In the genomic region with DNA sequence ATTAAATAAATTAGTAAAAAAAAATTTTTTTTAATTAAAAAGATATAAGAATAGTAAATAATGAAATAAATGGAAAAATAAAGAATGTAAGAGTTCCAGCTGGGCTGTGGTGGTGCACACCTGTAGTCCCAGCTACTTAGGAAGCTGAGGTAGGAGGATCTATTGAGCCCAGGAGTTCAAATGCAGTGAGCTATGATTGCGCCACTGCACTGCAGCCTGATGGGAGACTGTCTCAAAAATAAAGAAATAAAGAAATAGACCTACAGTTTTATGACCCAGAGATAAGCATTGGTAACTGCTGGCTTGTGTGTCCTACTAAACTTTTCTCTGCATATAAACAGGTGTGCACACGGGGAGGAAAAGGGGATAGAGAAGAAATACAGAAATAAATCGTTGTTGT, we compare ENCODE assay signal across 8 cellular contexts. TPM values are rescaled to one million over a fixed set of nuclear protein-coding genes. Genes with fewer than 3 reads are reported as not detected.
DNase-seq lines count a peak whose midpoint lies in the region; ATAC-seq and TF ChIP-seq lines count a peak whose summit lies in the region.

No MANE protein-coding gene starts in this region.

- H3K9ac ChIP-seq in fibroblast of lung (ENCODE audit: insufficient read depth, low read length) (no peak overlapping the region), skeletal muscle tissue (ENCODE audit: low read depth in 1 of 3, low read length in 3 of 3) (peak overlapping the region; percentile 50 to 79 (median 71))

- H3K4me3 ChIP-seq in H7 (ENCODE audit: insufficient read depth, low read depth, low read length), result peak overlapping the region; percentile 39
- no peak overlapping the region for H3K4me3 ChIP-seq in RWPE2 (ENCODE audit: severe bottlenecking)
- peak overlapping the region; percentile 15 to 54 (median 33) for H3K4me3 ChIP-seq in fibroblast of lung (replicated peaks in 1 of 4; ENCODE audit: control extremely low read depth in 1 of 4, insufficient read depth in 1 of 4, low read depth in 3 of 4, low read length in 4 of 4)
- H3K4me3 ChIP-seq in skeletal muscle tissue (ENCODE audit: low read length in 3 of 3), result peak overlapping the region in 2 of 3 donors; percentile 57 to 74
- H3K4me3 ChIP-seq in lower leg skin (ENCODE audit: low read depth, poor library complexity, severe bottlenecking), result no peak overlapping the region

- TF ChIP-seq CTCF in RWPE2 (IDR thresholded peaks at IDR 0.05; ENCODE audit: poor library complexity, severe bottlenecking) (no peak), fibroblast of lung (conservative IDR thresholded peaks at IDR 0.05 in 1 of 2, IDR thresholded peaks at IDR 0.05 in 1 of 2; ENCODE audit: low read depth in 1 of 2, low read length in 2 of 2) (no peak), lower leg skin (IDR thresholded peaks at IDR 0.05) (no peak)

- intact Hi-C loops in lower leg skin (cut with DNase I; ENCODE audit: low total_unique reads), result no loop called here

- H3K79me2 ChIP-seq in fibroblast of lung (ENCODE audit: control insufficient read depth, insufficient read depth, low read length), result no peaks in the 10 kb centered on the region

- H4K20me1 ChIP-seq in fibroblast of lung (ENCODE audit: control insufficient read depth, extremely low read depth, insufficient read depth, low read length), result no peaks in the 10 kb centered on the region

- DNase-seq in H7 (no peak), RWPE2 (ENCODE audit: low spot score) (no peak), fibroblast of lung (ENCODE audit: low read depth in 2 of 2) (no peak), middle frontal gyrus (ENCODE audit: extremely low spot score, low spot score) (no peak), lower leg skin (ENCODE audit: low spot score in 2 of 2) (no peak)

- peak overlapping the region; percentile 90 for H2AFZ ChIP-seq in fibroblast of lung (ENCODE audit: low read length)

- H3K27ac ChIP-seq in RWPE2 (ENCODE audit: poor library complexity, severe bottlenecking) (peak overlapping the region; percentile 63), fibroblast of lung (ENCODE audit: insufficient read depth, low read length) (no peak overlapping the region), skeletal muscle tissue (ENCODE audit: low read depth, low read length) (no peak overlapping the region)

- H3K27me3 ChIP-seq in H7 (ENCODE audit: control insufficient read depth, insufficient read depth, low read length) (no peaks in the 10 kb centered on the region), RWPE2 (ENCODE audit: insufficient read depth, poor library complexity, severe bottlenecking) (no peaks in the 10 kb centered on the region), fibroblast of lung (ENCODE audit: control insufficient read depth, insufficient read depth, low read length) (no peaks in the 10 kb centered on the region), skeletal muscle tissue (ENCODE audit: control insufficient read depth in 3 of 3, insufficient read depth in 3 of 3, low read length in 3 of 3) (no peaks in the 10 kb centered on the region)

- H3K36me3 ChIP-seq in H7 (replicated peaks; ENCODE audit: control insufficient read depth, insufficient read depth, low read length), result no peaks in the 10 kb centered on the region
- no peaks in the 10 kb centered on the region for H3K36me3 ChIP-seq in RWPE2 (ENCODE audit: low read depth)
- H3K36me3 ChIP-seq in fibroblast of lung (ENCODE audit: control insufficient read depth, insufficient read depth, low read length), result no peaks in the 10 kb centered on the region
- H3K36me3 ChIP-seq in skeletal muscle tissue (ENCODE audit: control insufficient read depth in 3 of 3, insufficient read depth in 3 of 3, low read length in 3 of 3), result no peaks in the 10 kb centered on the region

- WGBS in lower leg skin, 2 donors, result 59 to 66% methylated on average over 3 of the region's 3 CpGs

- peak overlapping the region; percentile 95 for H3K4me2 ChIP-seq in fibroblast of lung (ENCODE audit: extremely low read depth, insufficient read depth, low read length)

- peaks cover 6% of the 10 kb centered on the region for H3K4me1 ChIP-seq in RWPE2 (ENCODE audit: insufficient read depth, poor library complexity, severe bottlenecking)
- peaks cover 16% of the 10 kb centered on the region for H3K4me1 ChIP-seq in fibroblast of lung (ENCODE audit: control insufficient read depth, extremely low read depth, insufficient read depth, low read length)
- H3K4me1 ChIP-seq in skeletal muscle tissue (ENCODE audit: control insufficient read depth in 3 of 3, insufficient read depth in 3 of 3, low read length in 3 of 3), result peaks cover 5 to 10% (median 5%) of the 10 kb centered on the region in 3 donors

- H3K9me3 ChIP-seq in RWPE2 (ENCODE audit: severe bottlenecking), result no peaks in the 10 kb centered on the region
- no peaks in the 10 kb centered on the region for H3K9me3 ChIP-seq in fibroblast of lung (ENCODE audit: control insufficient read depth, insufficient read depth, low read depth, low read length)
- H3K9me3 ChIP-seq in skeletal muscle tissue (ENCODE audit: control insufficient read depth in 3 of 3, low read length in 3 of 3), result no peaks in the 10 kb centered on the region

- TF ChIP-seq POLR2A in lower leg skin (IDR thresholded peaks at IDR 0.05), result no peak

- ATAC-seq in RWPE2 (ENCODE audit: low read depth) (no peak), HG03565 (IDR thresholded peaks at IDR 0.05; ENCODE audit: unreplicated experiment) (no peak), HG02981 (IDR thresholded peaks at IDR 0.05; ENCODE audit: unreplicated experiment) (no peak)

RNA-seq across cellular contexts. Expression of gene PDP2, which starts 7.8 kb away (rescaled TPM):
- 10.5 and 23.7 TPM in 2 replicates for total RNA-seq in H7 (2014; rRNA removed; shearing (Covaris generic))
- total RNA-seq in fibroblast of lung, result 7.7 and 11.6 TPM in 2 replicates
- 10.6 and 10.9 TPM in 2 replicates for polyA plus RNA-seq in fibroblast of lung
- polyA plus RNA-seq in fibroblast of lung (2012), result 5.7 and 6.2 TPM in 2 replicates
- 30.1 and 31.2 TPM in 2 replicates for polyA minus RNA-seq in fibroblast of lung (ENCODE audit: low replicate concordance)
- 2.6 TPM for total RNA-seq in skeletal muscle tissue
- 1 to 10 TPM; 3.2 to 8.8 (median 7.2) TPM for total RNA-seq in lower leg skin

RNA-seq across cellular contexts. Expression of gene CA7, which starts 28.3 kb away (rescaled TPM):
- total RNA-seq in H7 (2014; rRNA removed; shearing (Covaris generic)), result 0.48 and 0.78 TPM in 2 replicates
- total RNA-seq in fibroblast of lung (not detected in 2 replicates), skeletal muscle tissue (not detected), lower leg skin (not detected)
- not detected in 2 replicates for polyA plus RNA-seq in fibroblast of lung
- not detected in 2 replicates for polyA plus RNA-seq in fibroblast of lung (2012)
- not detected in 2 replicates for polyA minus RNA-seq in fibroblast of lung (ENCODE audit: low replicate concordance)

RNA-seq across cellular contexts. Expression of gene NAE1, which starts 41.7 kb away (rescaled TPM):
- total RNA-seq in H7 (2014; rRNA removed; shearing (Covaris generic)), result 149 and 165 TPM in 2 replicates
- total RNA-seq in fibroblast of lung (47.4 and 52.6 TPM in 2 replicates), skeletal muscle tissue (32.9 TPM), lower leg skin (10 to 100 TPM; 36.9 to 49.1 (median 41.3) TPM)
- 59.7 TPM in 2 replicates for polyA plus RNA-seq in fibroblast of lung
- polyA plus RNA-seq in fibroblast of lung (2012), result 47.8 and 51.0 TPM in 2 replicates
- 2.4 and 2.6 TPM in 2 replicates for polyA minus RNA-seq in fibroblast of lung (ENCODE audit: low replicate concordance)

RNA-seq across cellular contexts. Expression of gene CDH16, which starts 46.2 kb away (rescaled TPM):
- not detected in 2 replicates for total RNA-seq in H7 (2014; rRNA removed; shearing (Covaris generic))
- total RNA-seq in fibroblast of lung (not detected in 2 replicates), skeletal muscle tissue (not detected), lower leg skin (under 1 TPM in 2 of 4 donors, not detected in 2; 0.10 to 0.58 TPM)
- not detected in 2 replicates for polyA plus RNA-seq in fibroblast of lung
- not detected in 2 replicates for polyA plus RNA-seq in fibroblast of lung (2012)
- not detected in 2 replicates for polyA minus RNA-seq in fibroblast of lung (ENCODE audit: low replicate concordance)

RNA-seq across cellular contexts. Expression of gene RRAD, which starts 52.8 kb away (rescaled TPM):
- 0.10 TPM in 1 of 2 replicates, not detected in the other for total RNA-seq in H7 (2014; rRNA removed; shearing (Covaris generic))
- total RNA-seq in fibroblast of lung, result 41.1 and 83.7 TPM in 2 replicates
- 7.8 and 11.6 TPM in 2 replicates for polyA plus RNA-seq in fibroblast of lung
- 16.7 and 19.7 TPM in 2 replicates for polyA plus RNA-seq in fibroblast of lung (2012)
- polyA minus RNA-seq in fibroblast of lung (ENCODE audit: low replicate concordance), result 3.4 and 4.5 TPM in 2 replicates
- 19.3 TPM for total RNA-seq in skeletal muscle tissue
- 10 to 100 TPM in 2 of 4 donors, 1 to 10 TPM in 2; 5.9 to 34.3 (median 17.4) TPM for total RNA-seq in lower leg skin

Comparison
In these comparisons a context has a peak if more than half of its experiments do, and no peak if none do; other contexts are left out.
1. H3K4me3 ChIP-seq: peak in H7 (single experiment), fibroblast of lung (4 of 4) and skeletal muscle tissue (2 of 3); none in RWPE2 (single experiment) and lower leg skin (single experiment).